8 cellular contexts compared by ENCODE assay signal in the genomic region with DNA sequence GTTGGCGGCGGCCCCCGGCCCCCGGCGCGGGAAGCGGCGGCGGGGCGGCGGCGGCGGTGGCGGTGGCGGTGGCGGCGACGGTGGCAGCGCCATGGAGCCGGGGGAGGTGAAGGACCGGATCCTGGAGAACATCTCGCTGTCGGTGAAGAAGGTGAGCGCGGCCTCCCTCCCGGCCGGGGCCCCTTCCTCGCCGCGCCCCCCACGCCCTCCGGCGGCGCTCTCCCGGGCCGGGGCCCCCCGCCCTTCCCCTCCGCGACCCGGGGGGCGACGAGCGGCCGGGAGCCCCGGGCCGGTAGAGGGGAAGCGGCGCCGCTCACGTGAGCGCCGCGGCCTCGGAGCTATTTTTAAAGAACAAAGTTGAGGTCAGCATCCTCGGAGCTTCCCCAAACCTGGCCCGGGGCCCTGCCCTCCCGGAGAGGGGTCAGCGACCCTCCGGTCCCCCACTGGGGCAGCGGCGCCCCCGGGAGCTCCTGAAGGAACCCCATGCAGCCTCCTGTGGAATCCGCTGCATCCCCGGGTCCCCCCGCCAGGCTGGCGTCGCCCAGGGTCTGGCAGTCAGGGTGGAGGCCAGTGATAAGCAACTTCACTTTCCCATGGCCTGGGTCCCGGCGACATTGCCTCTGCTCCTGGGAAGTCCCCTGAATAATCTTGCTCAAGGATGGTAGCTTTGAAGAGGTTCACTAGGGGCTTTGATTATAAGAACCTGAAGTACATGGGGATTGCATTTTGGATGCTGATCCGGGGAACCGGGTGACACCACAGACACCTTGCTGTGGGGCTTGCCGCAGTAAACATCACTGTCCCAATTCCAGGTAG. TPM values are rescaled to one million over a fixed set of nuclear protein-coding genes. Genes with fewer than 3 reads are reported as not detected.
DNase-seq lines count a peak whose midpoint lies in the region; ATAC-seq and TF ChIP-seq lines count a peak whose summit lies in the region.

No MANE protein-coding gene starts in this region.

- peaks cover 52% of the 10 kb centered on the region for H3K4me1 ChIP-seq in suprapubic skin

- no peak for ATAC-seq in HG03095 (IDR thresholded peaks at IDR 0.05; ENCODE audit: unreplicated experiment)

- DNase-seq in NCI-H2171 (lab: John Stamatoyannopoulos, UW) (peak; percentile 12), NCI-H2171 treated with DMSO at 0.1 percent for 48 hours (lab: John Stamatoyannopoulos, UW) (no peak), HT-29 (ENCODE audit: low spot score) (peak; percentile 29), ecto neural progenitor cell (ENCODE audit: low spot score) (peak; percentile 72), medulla oblongata (ENCODE audit: extremely low spot score) (peak; percentile 26), suprapubic skin (ENCODE audit: low spot score in 2 of 2) (peak; percentile 82 to 85)
- DNase-seq in activated CD4-positive, alpha-beta T cell treated with anti-CD3 and anti-CD28 coated beads for 1 hour = peak; percentile 18

- H3K4me3 ChIP-seq in suprapubic skin = peak overlapping the region; percentile 94

- no peak for TF ChIP-seq CTCF in suprapubic skin (IDR thresholded peaks at IDR 0.05)

- WGBS in suprapubic skin = under 1% methylated on average over 47 of the region's 72 CpGs

- no peaks in the 10 kb centered on the region for H3K36me3 ChIP-seq in suprapubic skin

- TF ChIP-seq POLR2A in suprapubic skin (IDR thresholded peaks at IDR 0.05) = peak in 1 of 2 donors; percentile 48

- TF ChIP-seq EP300 in suprapubic skin (IDR thresholded peaks at IDR 0.05) = no peak

- no peaks in the 10 kb centered on the region for H3K9me3 ChIP-seq in suprapubic skin

- H3K27ac ChIP-seq in suprapubic skin = peak overlapping the region; percentile 97

- no peaks in the 10 kb centered on the region for H3K27me3 ChIP-seq in suprapubic skin

RNA-seq across cellular contexts. Expression of a gene that starts 0.6 kb away (rescaled TPM):
- 26.6 and 29.4 TPM in 2 replicates for total RNA-seq in HT-29 (2014; rRNA removed; shearing (Covaris generic))
- total RNA-seq in suprapubic skin = 10 to 100 TPM; 51.3 to 61.6 (median 55.2) TPM

RNA-seq across cellular contexts. Expression of a gene that starts 51.4 kb away (rescaled TPM):
- total RNA-seq in HT-29 (2014; rRNA removed; shearing (Covaris generic)) = 0.23 TPM in 1 of 2 replicates, not detected in the other
- 1 to 10 TPM; 1.3 to 4.3 (median 2.4) TPM for total RNA-seq in suprapubic skin

RNA-seq across cellular contexts. Expression of a gene that starts 57.6 kb away (rescaled TPM):
- total RNA-seq in HT-29 (2014; rRNA removed; shearing (Covaris generic)) = not detected in 2 replicates
- not detected for total RNA-seq in suprapubic skin
